8 cellular contexts compared by ENCODE assay signal in the genomic region with DNA sequence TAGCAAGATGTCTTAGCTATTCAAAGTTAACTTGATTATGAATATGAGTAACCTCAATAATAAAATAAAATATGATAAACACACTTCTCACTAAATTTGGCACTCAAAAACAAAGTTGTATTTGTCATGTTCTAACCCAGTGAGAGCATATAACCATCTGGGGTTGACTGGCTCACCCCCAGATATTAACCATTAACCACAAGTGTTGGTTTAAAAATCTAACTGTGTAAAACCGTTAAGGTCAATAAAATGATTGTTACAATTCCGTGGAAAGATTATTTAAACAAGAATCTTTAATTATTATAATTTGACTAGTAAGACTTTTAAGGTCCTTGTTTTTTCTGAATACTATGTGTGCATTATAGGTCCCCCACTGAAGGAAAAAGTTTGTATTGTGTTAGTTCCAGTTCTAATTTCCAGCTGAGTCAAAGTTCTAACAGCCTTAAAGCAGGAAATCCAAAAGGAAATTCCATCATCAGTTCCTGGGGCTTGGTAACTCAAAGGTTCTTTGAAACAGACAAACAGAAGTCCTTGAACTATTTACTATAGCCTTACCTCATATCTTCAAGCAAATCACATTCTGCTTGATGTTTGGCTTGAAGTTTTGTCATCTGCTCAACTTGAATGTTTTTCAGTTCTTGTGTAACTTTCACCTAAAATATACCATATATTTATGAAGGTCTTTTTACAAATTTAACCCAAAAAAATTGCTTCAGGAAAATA. TPM values are rescaled to one million over a fixed set of nuclear protein-coding genes. Genes with fewer than 3 reads are reported as not detected.
A peak's percentile ranks its signal among the peaks of the same experiment; 100 is the strongest.
DNase-seq lines count a peak whose midpoint lies in the region; ATAC-seq, FAIRE-seq and TF ChIP-seq lines count a peak whose summit lies in the region.

No MANE protein-coding gene starts in this region.

- H3K79me2 ChIP-seq in HCT116 (ENCODE audit: insufficient read depth, low read length) = peaks cover 14% of the 10 kb centered on the region
- H3K79me2 ChIP-seq in K562 (ENCODE audit: control insufficient read depth, insufficient read depth, low read length) = peaks cover 25% of the 10 kb centered on the region

- no peaks in the 10 kb centered on the region for H3K9me3 Mint-ChIP-seq in mesothelial cell of epicardium

- H3K4me3 Mint-ChIP-seq in mesothelial cell of epicardium = peak overlapping the region; percentile 96

- no peaks in the 10 kb centered on the region for H3K36me3 ChIP-seq in HCT116 (ENCODE audit: control insufficient read depth in 1 of 2, insufficient read depth in 2 of 2, low read length in 2 of 2)
- H3K36me3 ChIP-seq in K562 (ENCODE audit: control insufficient read depth, insufficient read depth, low read length) = peaks cover 15% of the 10 kb centered on the region

- H3K4me3 ChIP-seq in HCT116 (replicated peaks in 1 of 2; ENCODE audit: low read depth in 1 of 2, low read length in 2 of 2) (no peak overlapping the region), K562 (0 out of 2 replicates have a peak overlapping the region, but pooled peaks have one; percentile 92)

- H3K9me2 ChIP-seq in HCT116 (ENCODE audit: insufficient read depth) = no peaks in the 10 kb centered on the region

- ATAC-seq in HCT116 (no peak), K562 (no peak), GM18873 (IDR thresholded peaks at IDR 0.05; ENCODE audit: low FRiP score, unreplicated experiment) (no peak)

- POLR2A ChIA-PET in HCT116 (lab: Charles Lee) = no interaction called here
- POLR2A ChIA-PET in K562 (lab: Yijun Ruan, JAX) = interaction anchor here (0.7 to 1.4 kb wide), 2 partner anchors 9 to 307 kb away, joined by 3 read pairs; no protein-coding TSS in a partner anchor

- H3K36me3 Mint-ChIP-seq in mesothelial cell of epicardium = peaks cover 5% of the 10 kb centered on the region

- H3K27me3 Mint-ChIP-seq in mesothelial cell of epicardium (ENCODE audit: low read depth) = no peaks in the 10 kb centered on the region

- RAD21 ChIA-PET in HCT116 (lab: Charles Lee; ENCODE audit: low non-redundant PET in 1 of 2, low total read pairs in 2 of 2, uncharacterized antibody in 2 of 2, unreplicated experiment in 2 of 2) = no interaction called here

- H3K27me3 ChIP-seq in HCT116 (ENCODE audit: insufficient read depth, low read length) (no peaks in the 10 kb centered on the region), K562 (ENCODE audit: control insufficient read depth in 2 of 2, insufficient read depth in 2 of 2, low read length in 2 of 2) (no peaks in the 10 kb centered on the region)

- TF ChIP-seq POLR2A in HCT116 (IDR thresholded peaks at IDR 0.05; ENCODE audit: borderline replicate concordance, extremely low read depth, insufficient read depth, insufficient read length) = no peak
- no peak for TF ChIP-seq POLR2A in K562 (conservative IDR thresholded peaks at IDR 0.05)

- CTCF ChIA-PET in HCT116 (lab: Charles Lee) = no interaction called here
- CTCF ChIA-PET in K562 (lab: Yijun Ruan, JAX; ENCODE audit: low intra/inter-chr PET ratio) = no interaction called here

- DNase-seq in ACHN (peak; percentile 57), HCT116 (ENCODE audit: low read depth, low spot score) (no peak), K562 (ENCODE audit: extremely low read depth in 1 of 4, low spot score in 3 of 4) (no peak), mesothelial cell of epicardium (ENCODE audit: low spot score in 2 of 2, unreplicated experiment in 2 of 2) (no peak), COLO668 (lab: John Stamatoyannopoulos, UW; ENCODE audit: unreplicated experiment) (no peak), NCI-H524 treated with DMSO at 0.1 percent for 48 hours (lab: John Stamatoyannopoulos, UW) (no peak), COR-L47 (lab: John Stamatoyannopoulos, UW) (no peak)

- H3K9me1 ChIP-seq in K562 (ENCODE audit: control insufficient read depth, insufficient read depth, low read length) = no peaks in the 10 kb centered on the region

- H3K27ac ChIP-seq in HCT116 (ENCODE audit: low read depth, low read length) (no peak overlapping the region), K562 (ENCODE audit: extremely low read depth, low read depth, low read length) (no peak overlapping the region)

- intact Hi-C loops in HCT116 (cut with micrococcal nuclease) = no loop called here
- intact Hi-C loops in K562 (cut with micrococcal nuclease) = no loop called here

- no peak overlapping the region for H3K27ac Mint-ChIP-seq in mesothelial cell of epicardium

- H3K4me2 ChIP-seq in HCT116 (ENCODE audit: low read length) (peak overlapping the region; percentile 97; the same call in 1 of the 2 replicates), K562 (ENCODE audit: insufficient read depth, low read length) (no peak overlapping the region; the same call in 1 of the 2 replicates)

- H3K4me1 Mint-ChIP-seq in mesothelial cell of epicardium = peaks cover 31% of the 10 kb centered on the region

- no peak for TF ChIP-seq CTCF in HCT116 (IDR thresholded peaks at IDR 0.05 in 2 of 3, conservative IDR thresholded peaks at IDR 0.05 in 1 of 3; ENCODE audit: borderline replicate concordance in 1 of 3, insufficient read depth in 1 of 3, low read depth in 2 of 3, low read length in 2 of 3)
- TF ChIP-seq CTCF in K562 (IDR thresholded peaks at IDR 0.05 in 2 of 3, conservative IDR thresholded peaks at IDR 0.05 in 1 of 3; ENCODE audit: insufficient read depth in 2 of 3, low read depth in 1 of 3, low read length in 3 of 3) = no peak
- TF ChIP-seq CTCF in mesothelial cell of epicardium (IDR thresholded peaks at IDR 0.05; ENCODE audit: unreplicated experiment) = no peak

- WGBS in K562 (ENCODE audit: insufficient coverage, low coverage, missing lambda C conversion rate) = 30% methylated on average over 2 of the region's 2 CpGs

- H2AFZ ChIP-seq in HCT116 (ENCODE audit: low read depth, low read length, poor library complexity, severe bottlenecking) (no peak overlapping the region), K562 (ENCODE audit: low read depth, low read length) (no peak overlapping the region)

- no peak for TF ChIP-seq EP300 in K562 (IDR thresholded peaks at IDR 0.05; ENCODE audit: low read length)

- TF ChIP-seq RAD21 in HCT116 (IDR thresholded peaks at IDR 0.05; ENCODE audit: low read depth) (no peak), K562 (CRISPR knock-in tag; conservative IDR thresholded peaks at IDR 0.05 in 1 of 2, IDR thresholded peaks at IDR 0.05 in 1 of 2) (no peak)

- no peak for FAIRE-seq in K562 (lab: Jason Lieb, UNC)

- H4K20me1 ChIP-seq in HCT116 (ENCODE audit: insufficient read depth) (no peaks in the 10 kb centered on the region), K562 (replicated peaks; ENCODE audit: control insufficient read depth, insufficient read depth, low read length) (peaks cover 8% of the 10 kb centered on the region; the same call in 1 of the 2 replicates)

- H3K9me3 ChIP-seq in HCT116 (ENCODE audit: control insufficient read depth in 1 of 2, insufficient read depth in 1 of 2, low read depth in 1 of 2, low read length in 2 of 2) = no peaks in the 10 kb centered on the region
- no peaks in the 10 kb centered on the region for H3K9me3 ChIP-seq in K562 (replicated peaks; ENCODE audit: control insufficient read depth, insufficient read depth, low read depth, low read length)

- H3K4me1 ChIP-seq in HCT116 (ENCODE audit: control insufficient read depth in 1 of 2, insufficient read depth in 2 of 2, low read length in 2 of 2) = peaks cover 8 to 22% of the 10 kb centered on the region in 2 experiments; a peak in 3 of 4 replicates
- peaks cover 31 to 36% of the 10 kb centered on the region in 2 experiments for H3K4me1 ChIP-seq in K562 (replicated peaks in 1 of 2; ENCODE audit: control insufficient read depth in 2 of 2, insufficient read depth in 2 of 2, low read length in 2 of 2)

- BruUV-seq in HCT116 (replicated peaks; lab: Mats Ljungman, UMichigan) (no TSS peak), K562 (replicated peaks; lab: Mats Ljungman, UMichigan) (no TSS peak)

- in situ Hi-C loops in ACHN (cut with HindIII; ENCODE audit: low pct_ligation_motif_present, low pct_unique_long_range_greater_than_20kb, low sequenced_read_pairs) (no loop called here), K562 (cut with MboI) (no loop called here)

- H3K9ac ChIP-seq in HCT116 (ENCODE audit: low read length) = no peak overlapping the region
- no peak overlapping the region; a peak in 1 of 4 replicates for H3K9ac ChIP-seq in K562 (ENCODE audit: insufficient read depth in 1 of 2, low read depth in 2 of 2, low read length in 2 of 2)

TF ChIP-seq in K562, 482 proteins besides CTCF, POLR2A, EP300 and RAD21 (continues in another document):
- no peak for TF ChIP-seq NEUROD1 (IDR thresholded peaks at IDR 0.05; ENCODE audit: borderline replicate concordance, low read depth, low read length, partially characterized antibody)
- TF ChIP-seq, protein P1, sequence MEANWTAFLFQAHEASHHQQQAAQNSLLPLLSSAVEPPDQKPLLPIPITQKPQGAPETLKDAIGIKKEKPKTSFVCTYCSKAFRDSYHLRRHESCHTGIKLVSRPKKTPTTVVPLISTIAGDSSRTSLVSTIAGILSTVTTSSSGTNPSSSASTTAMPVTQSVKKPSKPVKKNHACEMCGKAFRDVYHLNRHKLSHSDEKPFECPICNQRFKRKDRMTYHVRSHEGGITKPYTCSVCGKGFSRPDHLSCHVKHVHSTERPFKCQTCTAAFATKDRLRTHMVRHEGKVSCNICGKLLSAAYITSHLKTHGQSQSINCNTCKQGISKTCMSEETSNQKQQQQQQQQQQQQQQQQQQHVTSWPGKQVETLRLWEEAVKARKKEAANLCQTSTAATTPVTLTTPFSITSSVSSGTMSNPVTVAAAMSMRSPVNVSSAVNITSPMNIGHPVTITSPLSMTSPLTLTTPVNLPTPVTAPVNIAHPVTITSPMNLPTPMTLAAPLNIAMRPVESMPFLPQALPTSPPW (CRISPR knock-in tag; IDR thresholded peaks at IDR 0.05) = no peak

RNA-seq across cellular contexts. Expression of a gene that starts 2.5 kb away (rescaled TPM):
- 15.0 TPM for total RNA-seq in HCT116 (2021; ENCODE audit: unreplicated experiment)
- polyA plus RNA-seq in HCT116 (2012) = 5.5 and 6.7 TPM in 2 replicates
- total RNA-seq in K562 (2011; cell fraction: chromatin; rRNA removed; ENCODE audit: low replicate concordance) = 11.7 and 39.3 TPM in 2 replicates
- total RNA-seq in K562 (2011; cell fraction: nucleolus; rRNA removed) = 6.3 and 8.0 TPM in 2 replicates
- total RNA-seq in K562 (2011; cell fraction: nucleoplasm; rRNA removed) = 8.4 and 12.2 TPM in 2 replicates
- 2.2 and 2.4 TPM in 2 replicates for total RNA-seq in K562 (2014; rRNA removed)
- total RNA-seq in K562 (2014; rRNA removed; fragmentation: Illumina TruSeq; extraction: Trizol) = 6.4 and 8.8 TPM in 2 replicates
- 6.3 and 7.9 TPM in 2 replicates for total RNA-seq in K562 (2015; rRNA removed; fragmentation: Illumina TruSeq; extraction: Trizol)
- total RNA-seq in K562 (2021) = 14.0 and 14.7 TPM in 2 replicates
- 8.0 and 8.2 TPM in 2 replicates for polyA plus RNA-seq in K562 (2011; rRNA removed)
- 3.9 and 5.4 TPM in 2 replicates for polyA plus RNA-seq in K562 (2011; cell fraction: cytosol; rRNA removed)
- 9.0 and 9.5 TPM in 2 replicates for polyA plus RNA-seq in K562 (2011; cell fraction: nucleus; rRNA removed)
- 7.6 and 9.4 TPM in 2 replicates for polyA plus RNA-seq in K562 (2012)
- 9.1 and 10.8 TPM in 2 replicates for polyA plus RNA-seq in K562 (2014; fragmentation: Illumina TruSeq; extraction: Trizol)
- 1 to 10 TPM; 1.8 to 3.2 TPM for polyA plus RNA-seq in K562 (2014; fragmentation: Nextera tagmentation; extraction: Ambion mirVana)
- 8.7 and 9.0 TPM in 2 replicates for polyA plus RNA-seq in K562 (2014; rRNA removed)
- polyA minus RNA-seq in K562 (2011; rRNA and poly(A)+ RNA removed) = 9.1 and 10.5 TPM in 2 replicates
- polyA minus RNA-seq in K562 (2011; cell fraction: cytosol; rRNA and poly(A)+ RNA removed) = 8.4 and 10.1 TPM in 2 replicates
- polyA minus RNA-seq in K562 (2011; cell fraction: nucleus; rRNA and poly(A)+ RNA removed) = 5.5 and 9.7 TPM in 2 replicates
- 29.4 to 33.8 TPM (median 33.2 TPM) in 3 replicates for total RNA-seq in mesothelial cell of epicardium
